Comparison of ENCODE assay signal across 18 cellular contexts in genomic region chr15:38406451-38406850, GRCh38. TPM values are rescaled to one million over a fixed set of nuclear protein-coding genes. Genes with fewer than 3 reads are reported as not detected.
DNase-seq lines count a peak whose midpoint lies in the region; ATAC-seq and TF ChIP-seq lines count a peak whose summit lies in the region.
"Had no signal": no experiment of that assay in that cellular context is flagged by ENCODE, and none has a peak within 500 bp of the region (broad histone marks: within the 10 kb centered on the region; RNA-seq: fewer than 3 reads in every experiment).

No MANE protein-coding gene starts in this region.

- no peak overlapping the region for H3K27ac ChIP-seq in fibroblast of lung (ENCODE audit: insufficient read depth, low read length)
- H3K27ac ChIP-seq: SK-N-MC had no signal

- H3K4me1 ChIP-seq in fibroblast of lung (ENCODE audit: control insufficient read depth, extremely low read depth, insufficient read depth, low read length) = no peaks in the 10 kb centered on the region
- H3K4me1 ChIP-seq: Caco-2, HAP-1 had no signal

- H3K4me2 ChIP-seq in fibroblast of lung (ENCODE audit: extremely low read depth, insufficient read depth, low read length) = no peak overlapping the region

- H3K36me3 ChIP-seq in fibroblast of lung (ENCODE audit: control insufficient read depth, insufficient read depth, low read length) = no peaks in the 10 kb centered on the region
- H3K36me3 ChIP-seq: HAP-1 had no signal

- DNase-seq in AG10803 (ENCODE audit: low read depth) (peak; percentile 10), EH (ENCODE audit: low read depth) (peak; percentile 9), RPMI7951 (ENCODE audit: low read depth) (peak; percentile 35), fibroblast of lung (ENCODE audit: low read depth in 2 of 2) (peak in 1 of 2 donors; percentile 60), DMS 273 treated with DMSO at 0.1 percent for 48 hours (lab: John Stamatoyannopoulos, UW) (no peak), Ammon's horn (ENCODE audit: low spot score) (no peak)
- DNase-seq: Caco-2, DMS53, NCI-H1436 treated with DMSO at 0.1 percent for 48 hours, NCI-H2081, NCI-H748 treated with DMSO at 0.1 percent for 48 hours had no signal

- no peak overlapping the region for H3K4me3 ChIP-seq in AG10803 (ENCODE audit: low read length)
- no peak overlapping the region for H3K4me3 ChIP-seq in fibroblast of lung (replicated peaks in 1 of 4; ENCODE audit: control extremely low read depth in 1 of 4, insufficient read depth in 1 of 4, low read depth in 3 of 4, low read length in 4 of 4)
- H3K4me3 ChIP-seq: GM12878, HAP-1, K562, SK-N-MC had no signal

- no peaks in the 10 kb centered on the region for H3K27me3 ChIP-seq in fibroblast of lung (ENCODE audit: control insufficient read depth, insufficient read depth, low read length)

- peak overlapping the region; percentile 70 for H2AFZ ChIP-seq in fibroblast of lung (ENCODE audit: low read length)

- H4K20me1 ChIP-seq in fibroblast of lung (ENCODE audit: control insufficient read depth, extremely low read depth, insufficient read depth, low read length) = no peaks in the 10 kb centered on the region

- TF ChIP-seq CTCF in AG10803 (conservative IDR thresholded peaks at IDR 0.05; ENCODE audit: low read length) (no peak), fibroblast of lung (conservative IDR thresholded peaks at IDR 0.05 in 1 of 2, IDR thresholded peaks at IDR 0.05 in 1 of 2; ENCODE audit: low read depth in 1 of 2, low read length in 2 of 2) (no peak)

- H3K9me3 ChIP-seq in fibroblast of lung (ENCODE audit: control insufficient read depth, insufficient read depth, low read depth, low read length) = no peaks in the 10 kb centered on the region
- H3K9me3 ChIP-seq: Caco-2, HAP-1 had no signal

- no peak overlapping the region for H3K9ac ChIP-seq in fibroblast of lung (ENCODE audit: insufficient read depth, low read length)

- H3K79me2 ChIP-seq in fibroblast of lung (ENCODE audit: control insufficient read depth, insufficient read depth, low read length) = no peaks in the 10 kb centered on the region

- ATAC-seq in GM21786 (IDR thresholded peaks at IDR 0.05; ENCODE audit: unreplicated experiment) (no peak), HG03196 (IDR thresholded peaks at IDR 0.05; ENCODE audit: unreplicated experiment) (no peak)
- ATAC-seq: GM12878, K562, Right ventricle myocardium inferior had no signal

RNA-seq across cellular contexts. Expression of gene FAM98B, which starts 47.5 kb away (rescaled TPM):
- total RNA-seq in RPMI7951 (2014; rRNA removed; shearing (Covaris generic)) = 11.7 and 13.0 TPM in 2 replicates
- 4.8 and 5.4 TPM in 2 replicates for total RNA-seq in fibroblast of lung
- 9.0 and 9.5 TPM in 2 replicates for polyA plus RNA-seq in fibroblast of lung
- 21.9 and 27.0 TPM in 2 replicates for polyA plus RNA-seq in fibroblast of lung (2012)
- polyA minus RNA-seq in fibroblast of lung (ENCODE audit: low replicate concordance) = 0.16 and 0.44 TPM in 2 replicates

Comparison
In these comparisons a context has a peak if more than half of its experiments do, and no peak if none do; other contexts are left out.
1. DNase-seq: peak in AG10803 (single experiment), EH (single experiment) and RPMI7951 (single experiment); none in DMS 273 treated with DMSO at 0.1 percent for 48 hours (single experiment) and Ammon's horn (single experiment).